In genomic region chr3:119673875-119674274, GRCh38 we compare ENCODE assay signal across 14 cellular contexts. TPM values are rescaled to one million over a fixed set of nuclear protein-coding genes. Genes with fewer than 3 reads are reported as not detected.
"Had no signal": no experiment of that assay in that cellular context is flagged by ENCODE, and none has a peak within 500 bp of the region (broad histone marks: within the 10 kb centered on the region; RNA-seq: fewer than 3 reads in every experiment).

No MANE protein-coding gene starts in this region.

- H3K9me3 ChIP-seq: neutrophil, sigmoid colon had no signal

- ATAC-seq: naive thymus-derived CD4-positive, alpha-beta T cell had no signal

- H3K9me3 Mint-ChIP-seq: type B pancreatic cell had no signal

- H3K27me3 ChIP-seq: neutrophil, sigmoid colon had no signal

- H3K27ac ChIP-seq: neutrophil, sigmoid colon, skin epidermis had no signal

- H3K4me3 ChIP-seq: coronary artery, sigmoid colon, skin epidermis had no signal

- DNase-seq: effector CD4-positive, alpha-beta T cell; endodermal cell; islet precursor cell; naive thymus-derived CD4-positive, alpha-beta T cell; sigmoid colon; stimulated activated CD4-positive, alpha-beta T cell treated with anti-CD3 and anti-CD28 coated beads, Interleukin-12 subunit alpha, Interleukin-12 subunit beta, amount 100 ng/mL, for 4 hours; stimulated activated naive CD4-positive, alpha-beta T cell treated with Interleukin-2 at 50 U/mL for 16 hours had no signal

- H3K4me3 Mint-ChIP-seq: endodermal cell; naive thymus-derived CD4-positive, alpha-beta T cell; type B pancreatic cell had no signal

- H3K27me3 Mint-ChIP-seq: type B pancreatic cell had no signal

RNA-seq across cellular contexts. Expression of gene CFAP91, which starts 28.9 kb away (rescaled TPM):
- total RNA-seq: chondrocyte, dermis microvascular lymphatic vessel endothelial cell, lung microvascular endothelial cell had no signal
